Comparison of ENCODE assay signal across 1 cellular context in genomic region chr19:55241935-55242464, GRCh38.
TF ChIP-seq lines count a peak whose summit lies in the region.

No MANE protein-coding gene starts in this region.

TF ChIP-seq in H1, 55 proteins besides CTCF, POLR2A, EP300 and RAD21:
- TF ChIP-seq RXRA (IDR thresholded peaks at IDR 0.05; ENCODE audit: insufficient read depth, low read depth, low read length) (no peak), CTBP2 (IDR thresholded peaks at IDR 0.05; ENCODE audit: borderline replicate concordance, insufficient read depth, insufficient read length, low read length) (no peak), CHD7 (IDR thresholded peaks at IDR 0.05; ENCODE audit: insufficient replicate concordance, low read length) (no peak), BCL11A (IDR thresholded peaks at IDR 0.05; ENCODE audit: low read depth in 2 of 2, low read length in 2 of 2) (no peak), CHD2 (IDR thresholded peaks at IDR 0.05; ENCODE audit: low read length) (no peak), ASH2L (IDR thresholded peaks at IDR 0.05; ENCODE audit: low read length) (no peak), GTF2F1 (IDR thresholded peaks at IDR 0.05; ENCODE audit: borderline replicate concordance, low read depth, low read length) (no peak), TAF1 (IDR thresholded peaks at IDR 0.05; ENCODE audit: low read depth, low read length) (no peak), RBBP5 (IDR thresholded peaks at IDR 0.05; ENCODE audit: borderline replicate concordance, low read depth, low read length) (no peak), MAFK (IDR thresholded peaks at IDR 0.05; ENCODE audit: low read depth, low read length) (no peak), TCF12 (IDR thresholded peaks at IDR 0.05; ENCODE audit: low read depth, low read length) (no peak), SIN3A (conservative IDR thresholded peaks at IDR 0.05 in 1 of 2, IDR thresholded peaks at IDR 0.05 in 1 of 2; ENCODE audit: low read depth in 1 of 2, low read length in 2 of 2) (no peak), HDAC2 (IDR thresholded peaks at IDR 0.05; ENCODE audit: borderline replicate concordance in 1 of 2, low read depth in 2 of 2, low read length in 2 of 2) (no peak)
